Comparison of ENCODE assay signal across 9 cellular contexts in genomic region chrX:100994352-100995281, GRCh38. TPM values are rescaled to one million over a fixed set of nuclear protein-coding genes. Genes with fewer than 3 reads are reported as not detected.
A peak's percentile ranks its signal among the peaks of the same experiment; 100 is the strongest.
DNase-seq lines count a peak whose midpoint lies in the region; ATAC-seq and TF ChIP-seq lines count a peak whose summit lies in the region.
"Had no signal": no experiment of that assay in that cellular context is flagged by ENCODE, and none has a peak within 500 bp of the region (broad histone marks: within the 10 kb centered on the region; RNA-seq: fewer than 3 reads in every experiment).

No MANE protein-coding gene starts in this region.

- H3K4me3 Mint-ChIP-seq in activated CD8-positive, alpha-beta T cell treated with anti-CD3 and anti-CD28 coated beads for 36 hours = no peak overlapping the region
- no peak overlapping the region for H3K4me3 Mint-ChIP-seq in CD14-positive monocyte
- H3K4me3 Mint-ChIP-seq in osteocyte (ENCODE audit: unreplicated experiment) = no peak overlapping the region

- H3K27me3 Mint-ChIP-seq in activated CD8-positive, alpha-beta T cell treated with anti-CD3 and anti-CD28 coated beads for 36 hours = no peaks in the 10 kb centered on the region
- H3K27me3 Mint-ChIP-seq in CD14-positive monocyte (ENCODE audit: low read depth in 3 of 3) = no peaks in the 10 kb centered on the region
- no peaks in the 10 kb centered on the region for H3K27me3 Mint-ChIP-seq in osteocyte (ENCODE audit: unreplicated experiment)

- ATAC-seq in Right ventricle myocardium superior (ENCODE audit: poor library complexity) (peak; percentile 41), right cardiac atrium (no peak), HG03103 (IDR thresholded peaks at IDR 0.05; ENCODE audit: low read depth, unreplicated experiment) (peak; percentile 95), psoas muscle (peak; percentile 79 to 88 (median 86))
- ATAC-seq in activated CD8-positive, alpha-beta T cell treated with anti-CD3 and anti-CD28 coated beads for 36 hours = peak; percentile 93

- H3K9me3 ChIP-seq in right cardiac atrium (ENCODE audit: control insufficient read depth, low read length) (no peaks in the 10 kb centered on the region), psoas muscle (no peaks in the 10 kb centered on the region)

- no peak overlapping the region for H3K4me3 ChIP-seq in right cardiac atrium (ENCODE audit: low read length)
- no peak overlapping the region for H3K4me3 ChIP-seq in psoas muscle

- peaks cover 4% of the 10 kb centered on the region for H3K36me3 Mint-ChIP-seq in activated CD8-positive, alpha-beta T cell treated with anti-CD3 and anti-CD28 coated beads for 36 hours (ENCODE audit: low read depth)
- H3K36me3 Mint-ChIP-seq in CD14-positive monocyte = no peaks in the 10 kb centered on the region
- H3K36me3 Mint-ChIP-seq in osteocyte (ENCODE audit: unreplicated experiment) = peaks cover 8% of the 10 kb centered on the region

- H3K27me3 ChIP-seq in right cardiac atrium (ENCODE audit: control insufficient read depth, insufficient read depth) (no peaks in the 10 kb centered on the region), psoas muscle (ENCODE audit: insufficient read depth in 3 of 3, low read length in 2 of 3) (peaks cover 0 to 3% (median 0%) of the 10 kb centered on the region in 3 donors)

- WGBS in right cardiac atrium = 81% methylated on average over 5 of the region's 5 CpGs
- 83 to 87% (median 87%) methylated on average over 5 of the region's 5 CpGs for WGBS in psoas muscle, 3 donors

- DNase-seq in Right ventricle myocardium superior (no peak), right cardiac atrium (no peak), psoas muscle (no peak), G401 (ENCODE audit: low spot score) (no peak), CD14-positive monocyte (ENCODE audit: low spot score) (no peak), osteocyte (ENCODE audit: extremely low spot score, unreplicated experiment) (no peak)
- DNase-seq in activated CD8-positive, alpha-beta T cell treated with anti-CD3 and anti-CD28 coated beads for 36 hours = peak; percentile 6

- peak overlapping the region; percentile 72 for H3K27ac Mint-ChIP-seq in activated CD8-positive, alpha-beta T cell treated with anti-CD3 and anti-CD28 coated beads for 36 hours
- H3K27ac Mint-ChIP-seq in CD14-positive monocyte (peak overlapping the region in 1 of 7 donors; percentile 4), osteocyte (ENCODE audit: unreplicated experiment) (no peak overlapping the region)

- POLR2A ChIA-PET in activated CD8-positive, alpha-beta T cell treated with anti-CD3 and anti-CD28 coated beads for 36 hours (lab: Charles Lee) = no interaction called here

- H3K4me1 ChIP-seq in right cardiac atrium (ENCODE audit: control insufficient read depth, insufficient read depth, low read length) (no peaks in the 10 kb centered on the region), psoas muscle (no peaks in the 10 kb centered on the region)

- H3K9me3 Mint-ChIP-seq in activated CD8-positive, alpha-beta T cell treated with anti-CD3 and anti-CD28 coated beads for 36 hours = no peaks in the 10 kb centered on the region
- H3K9me3 Mint-ChIP-seq in CD14-positive monocyte (peaks cover 0 to 1% (median 0%) of the 10 kb centered on the region in 7 donors), osteocyte (ENCODE audit: unreplicated experiment) (peaks cover 18% of the 10 kb centered on the region)

- in situ Hi-C loops in G401 (cut with HindIII; ENCODE audit: low sequenced_read_pairs) = no loop called here

- no peaks in the 10 kb centered on the region for H3K36me3 ChIP-seq in psoas muscle (ENCODE audit: insufficient read depth in 1 of 2, low read depth in 1 of 2)

- CTCF ChIA-PET in activated CD8-positive, alpha-beta T cell treated with anti-CD3 and anti-CD28 coated beads for 36 hours (lab: Charles Lee) = no interaction called here

- H3K27ac ChIP-seq in right cardiac atrium (ENCODE audit: low read length) (no peak overlapping the region), psoas muscle (no peak overlapping the region)

- H3K4me1 Mint-ChIP-seq in activated CD8-positive, alpha-beta T cell treated with anti-CD3 and anti-CD28 coated beads for 36 hours (ENCODE audit: low read depth) = peaks cover 17% of the 10 kb centered on the region
- H3K4me1 Mint-ChIP-seq in CD14-positive monocyte (peaks cover 12% of the 10 kb centered on the region), osteocyte (ENCODE audit: unreplicated experiment) (no peaks in the 10 kb centered on the region)

- TF ChIP-seq CTCF in activated CD8-positive, alpha-beta T cell treated with anti-CD3 and anti-CD28 coated beads for 36 hours (IDR thresholded peaks at IDR 0.05) = no peak
- TF ChIP-seq CTCF in psoas muscle (IDR thresholded peaks at IDR 0.05) = no peak
- TF ChIP-seq CTCF in CD14-positive monocyte (IDR thresholded peaks at IDR 0.05) = no peak
- no peak for TF ChIP-seq CTCF in osteocyte (IDR thresholded peaks at IDR 0.05)

- intact Hi-C loops in Right ventricle myocardium superior (cut with DNase I) (no loop called here), right cardiac atrium (cut with DNase I) (no loop called here), psoas muscle (cut with DNase I) (no loop called here), CD14-positive monocyte (cut with micrococcal nuclease) (no loop called here)
- intact Hi-C loops in activated CD8-positive, alpha-beta T cell treated with anti-CD3 and anti-CD28 coated beads for 36 hours (cut with micrococcal nuclease) = loop anchor here (2.0 kb wide), 1 partner anchor 66 kb away; the partner anchor contains the start of gene XKRX

RNA-seq across cellular contexts. Expression of gene ARL13A, which starts 25.1 kb away (rescaled TPM):
- total RNA-seq in Right ventricle myocardium superior = not detected
- total RNA-seq in right cardiac atrium = not detected
- not detected for polyA plus RNA-seq in right cardiac atrium
- total RNA-seq in activated CD8-positive, alpha-beta T cell treated with anti-CD3 and anti-CD28 coated beads for 36 hours = not detected
- total RNA-seq in psoas muscle = not detected
- polyA plus RNA-seq in psoas muscle = not detected
- not detected in 2 replicates for total RNA-seq in G401 (2014; rRNA removed; shearing (Covaris generic))
- polyA plus RNA-seq in CD14-positive monocyte = not detected
- not detected in 2 replicates for total RNA-seq in osteocyte
- total RNA-seq: activated CD8-positive, alpha-beta memory T cell treated with anti-CD3 and anti-CD28 coated beads for 36 hours had no signal

RNA-seq across cellular contexts. Expression of gene TRMT2B, which starts 57.3 kb away (rescaled TPM):
- 17.0 TPM for total RNA-seq in Right ventricle myocardium superior
- 10 to 100 TPM; 19.4 to 22.6 (median 21.0) TPM for total RNA-seq in right cardiac atrium
- polyA plus RNA-seq in right cardiac atrium = 14.7 TPM
- total RNA-seq in activated CD8-positive, alpha-beta T cell treated with anti-CD3 and anti-CD28 coated beads for 36 hours = 10 to 100 TPM; 21.7 to 23.7 TPM
- total RNA-seq in psoas muscle = 10 to 100 TPM; 10.5 to 19.5 (median 13.3) TPM
- 10 to 100 TPM in 1 of 3 donors, 1 to 10 TPM in 2; 7.2 to 27.0 (median 9.1) TPM for polyA plus RNA-seq in psoas muscle
- total RNA-seq in G401 (2014; rRNA removed; shearing (Covaris generic)) = 14.2 and 21.8 TPM in 2 replicates
- polyA plus RNA-seq in CD14-positive monocyte = 10 to 100 TPM; 10.5 to 13.0 TPM
- total RNA-seq in osteocyte = 11.0 and 12.5 TPM in 2 replicates

Comparison
In these comparisons a context has a peak if more than half of its experiments do, and no peak if none do; other contexts are left out.
1. ATAC-seq: peak in Right ventricle myocardium superior (single experiment), HG03103 (single experiment), activated CD8-positive, alpha-beta T cell treated with anti-CD3 and anti-CD28 coated beads for 36 hours (single experiment) and psoas muscle (4 of 4); none in right cardiac atrium (0 of 2).